8 cellular contexts compared by ENCODE assay signal in the genomic region with DNA sequence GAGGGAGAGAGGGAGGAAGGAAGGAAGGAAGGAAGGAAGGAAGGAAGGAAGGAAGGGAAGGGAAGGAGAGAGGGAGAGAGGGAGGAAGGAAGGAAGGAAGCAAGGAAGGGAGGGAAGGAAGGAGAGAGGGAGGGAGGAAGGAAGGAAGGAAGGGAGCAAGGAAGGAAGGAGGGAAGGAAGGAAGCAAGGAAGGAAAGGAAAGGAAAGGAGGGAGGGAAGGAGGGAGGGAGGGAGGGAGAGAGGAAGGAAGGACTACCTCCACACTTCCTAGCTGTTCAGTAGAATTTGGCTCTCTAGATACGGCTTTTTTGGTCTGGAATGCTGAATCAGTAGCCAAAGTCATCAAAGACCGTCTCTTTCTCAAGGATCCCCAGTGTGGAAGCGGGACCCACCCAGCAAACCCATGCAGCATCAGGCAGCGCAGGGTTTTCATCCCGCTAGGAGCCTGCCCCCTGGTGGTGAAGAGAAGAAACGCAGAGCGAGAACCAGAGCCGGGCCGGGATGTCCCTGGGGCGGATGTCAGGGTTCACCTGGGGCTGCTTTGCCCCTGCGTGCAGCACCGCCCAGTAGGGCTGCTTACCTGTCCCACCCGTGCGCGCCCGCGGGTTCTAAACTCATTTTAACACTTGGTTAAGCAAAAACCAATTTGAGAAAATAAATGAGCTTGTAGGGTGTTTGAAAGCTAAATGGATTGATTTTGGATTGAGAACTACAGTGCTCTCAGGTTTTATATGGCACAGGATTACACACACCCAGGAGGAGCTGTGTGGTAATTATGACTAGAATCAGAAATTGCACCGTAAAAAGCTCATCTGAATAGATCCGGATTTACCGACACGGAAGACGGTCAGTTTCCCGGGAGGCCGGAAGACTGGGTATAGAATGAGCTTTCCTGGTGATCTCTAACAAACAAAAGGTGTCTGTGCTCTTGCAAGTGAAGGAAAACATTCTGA. TPM values are rescaled to one million over a fixed set of nuclear protein-coding genes. Genes with fewer than 3 reads are reported as not detected.
DNase-seq lines count a peak whose midpoint lies in the region; ATAC-seq, FAIRE-seq and TF ChIP-seq lines count a peak whose summit lies in the region.

No MANE protein-coding gene starts in this region.

- no peak overlapping the region for H3K4me3 Mint-ChIP-seq in CD4-positive, alpha-beta T cell

- H3K27me3 Mint-ChIP-seq in CD4-positive, alpha-beta T cell: peaks cover 38% of the 10 kb centered on the region

- peak; percentile 59 to 82 (median 68) for DNase-seq in CD4-positive, alpha-beta T cell
- DNase-seq in NCI-H1048 (lab: John Stamatoyannopoulos, UW) (peak; percentile 56), bronchial epithelial cell (ENCODE audit: low read depth) (peak; percentile 13), left colon (peak; percentile 41 to 75)
- DNase-seq in stimulated activated CD4-positive, alpha-beta T cell treated with anti-CD3 and anti-CD28 coated beads, TNF-alpha, amount 100 ng/mL, for 1 hour (ENCODE audit: low read depth in 3 of 3, low spot score in 1 of 3): peak; percentile 29 to 67 (median 55)

- H3K36me3 Mint-ChIP-seq in CD4-positive, alpha-beta T cell (ENCODE audit: low read depth): no peaks in the 10 kb centered on the region

- H3K27ac Mint-ChIP-seq in CD4-positive, alpha-beta T cell: no peak overlapping the region

- H3K9me3 Mint-ChIP-seq in CD4-positive, alpha-beta T cell: no peaks in the 10 kb centered on the region

- intact Hi-C loops in CD4-positive, alpha-beta T cell (cut with DNase I, micrococcal nuclease): loop anchor here (1.0 to 2.0 kb wide), 3 partner anchors 44 to 569 kb away; no protein-coding TSS in a partner anchor
- intact Hi-C loops in left colon (cut with DNase I, micrococcal nuclease): loop anchor here in 1 of 2 donors (10.0 kb wide), 1 partner anchor 560 kb away; no protein-coding TSS in a partner anchor

- H3K4me1 Mint-ChIP-seq in CD4-positive, alpha-beta T cell (ENCODE audit: low read depth): no peaks in the 10 kb centered on the region

- H3K27me3 ChIP-seq in CD4-positive, alpha-beta T cell (ENCODE audit: control insufficient read depth, insufficient read depth, low read length): peaks cover 5% of the 10 kb centered on the region
- no peaks in the 10 kb centered on the region for H3K27me3 ChIP-seq in bronchial epithelial cell (ENCODE audit: control insufficient read depth, insufficient read depth, low read length)

- H3K4me3 ChIP-seq in WI38 (ENCODE audit: low read depth, low read length) (no peak overlapping the region), bronchial epithelial cell (ENCODE audit: low read depth, low read length) (no peak overlapping the region)

- no peaks in the 10 kb centered on the region for H3K9me3 ChIP-seq in CD4-positive, alpha-beta T cell (ENCODE audit: control insufficient read depth, low read length)

- POLR2A ChIA-PET in CD4-positive, alpha-beta T cell (lab: Charles Lee): interaction anchor here (0.5 to 1.2 kb wide), 3 partner anchors 409 to 673 kb away, joined by 3 read pairs; no protein-coding TSS in a partner anchor

- FAIRE-seq in bronchial epithelial cell (lab: Jason Lieb, UNC): no peak

- H3K27ac ChIP-seq in CD4-positive, alpha-beta T cell (ENCODE audit: low read depth, low read length): no peak overlapping the region

- H3K36me3 ChIP-seq in bronchial epithelial cell (ENCODE audit: control insufficient read depth, insufficient read depth, low read length): no peaks in the 10 kb centered on the region

- CTCF ChIA-PET in CD4-positive, alpha-beta T cell (lab: Charles Lee): interaction anchor here (1.0 to 1.4 kb wide), 5 partner anchors 19 to 520 kb away, joined by 3 read pairs; no protein-coding TSS in a partner anchor

- peak; percentile 93 for ATAC-seq in CD4-positive, alpha-beta T cell (ENCODE audit: poor library complexity)
- ATAC-seq in GM19463 (IDR thresholded peaks at IDR 0.05; ENCODE audit: unreplicated experiment): peak; percentile 62
- peak; percentile 84 for ATAC-seq in left colon
- no peak for ATAC-seq in HG03432 (IDR thresholded peaks at IDR 0.05; ENCODE audit: unreplicated experiment)

- TF ChIP-seq CTCF in CD4-positive, alpha-beta T cell (IDR thresholded peaks at IDR 0.05): peak; percentile 93
- TF ChIP-seq CTCF in WI38 (IDR thresholded peaks at IDR 0.05; ENCODE audit: low read depth, low read length) (peak; percentile 77), bronchial epithelial cell (IDR thresholded peaks at IDR 0.05; ENCODE audit: insufficient read depth, low read length, severe bottlenecking) (peak; percentile 92)

RNA-seq across cellular contexts. Expression of a gene that starts 48.1 kb away (rescaled TPM):
- total RNA-seq in CD4-positive, alpha-beta T cell: 100 to 1,000 TPM; 469 to 471 TPM
- total RNA-seq in bronchial epithelial cell (7.8 and 9.5 TPM in 2 replicates), left colon (1 to 10 TPM; 3.4 to 8.3 TPM)

Comparison
In these comparisons a context has a peak if more than half of its experiments do, and no peak if none do; other contexts are left out.
1. DNase-seq: peak in every context shown above with its lines; median percentile 68 in CD4-positive, alpha-beta T cell; 58 in left colon; 56 in NCI-H1048; 55 in stimulated activated CD4-positive, alpha-beta T cell treated with anti-CD3 and anti-CD28 coated beads, TNF-alpha, amount 100 ng/mL, for 1 hour; 13 in bronchial epithelial cell.
2. RNA of a gene that starts 48.1 kb away (total RNA-seq): 469 to 471 TPM in CD4-positive, alpha-beta T cell; 7.8 to 9.5 TPM in bronchial epithelial cell and 3.4 to 8.3 TPM in left colon; every median in the first group is over 10 times any median in the second.
3. Peak in every context shown above with its lines, with median percentiles within 50 percentile points of each other: CTCF ChIP-seq.